Comparison of ENCODE assay signal across 1 cellular context in the genomic region with DNA sequence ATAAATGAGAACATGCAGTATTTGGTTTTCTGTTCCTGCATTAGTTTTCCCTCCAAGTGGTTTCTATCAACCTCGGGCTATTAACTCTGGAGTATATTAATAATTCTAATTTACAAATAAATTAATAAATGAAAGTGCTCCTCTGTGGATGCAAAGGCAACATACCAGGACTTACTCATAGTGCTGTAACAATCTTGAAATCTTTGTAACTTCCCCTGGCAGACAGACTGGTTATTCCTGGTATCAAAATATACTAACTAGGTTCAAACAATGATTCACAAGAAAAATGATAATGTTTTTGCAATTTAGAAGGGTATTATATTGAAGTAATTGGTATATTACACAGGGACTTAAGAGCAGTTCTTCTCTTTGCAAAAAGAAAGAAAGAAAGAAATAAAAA.
TF ChIP-seq lines count a peak whose summit lies in the region.

No MANE protein-coding gene starts in this region.

TF ChIP-seq in IMR-90, 13 proteins besides CTCF, POLR2A, EP300 and RAD21:
- TF ChIP-seq FOS (IDR thresholded peaks at IDR 0.05; ENCODE audit: low read depth, low read length): 0 out of 2 replicates have a peak, but pooled peaks have one; percentile 38
- TF ChIP-seq CEBPB (IDR thresholded peaks at IDR 0.05; ENCODE audit: low read depth, low read length): peak; percentile 62
- no peak for TF ChIP-seq BHLHE40 (IDR thresholded peaks at IDR 0.05; ENCODE audit: low read depth, low read length)
